Comparison of ENCODE assay signal across 13 cellular contexts in genomic region chr14:63923422-63923752, GRCh38.
DNase-seq lines count a peak whose midpoint lies in the region; ATAC-seq and TF ChIP-seq lines count a peak whose summit lies in the region.
"Had no signal": no experiment of that assay in that cellular context is flagged by ENCODE, and none has a peak within 500 bp of the region (broad histone marks: within the 10 kb centered on the region; RNA-seq: fewer than 3 reads in every experiment).

No MANE protein-coding gene starts in this region.

- no peak overlapping the region for H3K9ac ChIP-seq in smooth muscle cell (ENCODE audit: low read depth)

- H3K4me2 ChIP-seq in hepatocyte (peak overlapping the region; percentile 10), smooth muscle cell (no peak overlapping the region)

- intact Hi-C loops in CD8-positive, alpha-beta T cell (cut with DNase I, micrococcal nuclease) = no loop called here
- intact Hi-C loops in activated CD4-positive, alpha-beta T cell treated with anti-CD3 and anti-CD28 coated beads for 36 hours (cut with DNase I, micrococcal nuclease) = no loop called here

- no peak for DNase-seq in CD8-positive, alpha-beta T cell
- no peak for DNase-seq in RWPE2 (ENCODE audit: low spot score)
- DNase-seq in hepatocyte (ENCODE audit: low spot score) = no peak
- DNase-seq in smooth muscle cell (lab: John Stamatoyannopoulos, UW; ENCODE audit: unreplicated experiment) = no peak
- DNase-seq in GM03348 (ENCODE audit: low spot score) = no peak
- no peak for DNase-seq in iPS-NIHi7 (ENCODE audit: extremely low spot score)
- no peak for DNase-seq in occipital lobe (lab: John Stamatoyannopoulos, UW)
- DNase-seq in activated CD4-positive, alpha-beta T cell treated with anti-CD3 and anti-CD28 coated beads for 36 hours = no peak
- DNase-seq: activated CD4-positive, alpha-beta T cell treated with anti-CD3 and anti-CD28 coated beads for 4 hours; activated effector memory CD4-positive, alpha-beta T cell treated with anti-CD3 and anti-CD28 coated beads, Interleukin-2, amount 50 U/mL, for 16 hours; HFFc6; NCI-H1694; posterior cingulate gyrus had no signal

- H3K27me3 Mint-ChIP-seq in CD8-positive, alpha-beta T cell (ENCODE audit: low read depth) = no peaks in the 10 kb centered on the region
- H3K27me3 Mint-ChIP-seq in activated CD4-positive, alpha-beta T cell treated with anti-CD3 and anti-CD28 coated beads for 36 hours = no peaks in the 10 kb centered on the region

- no peak for ATAC-seq in CD8-positive, alpha-beta T cell
- peak; percentile 9; the same call in 1 of the 3 replicates for ATAC-seq in RWPE2 (ENCODE audit: low read depth)
- ATAC-seq in activated CD4-positive, alpha-beta T cell treated with anti-CD3 and anti-CD28 coated beads for 36 hours = no peak

- H3K4me3 Mint-ChIP-seq in CD8-positive, alpha-beta T cell = no peak overlapping the region
- no peak overlapping the region for H3K4me3 Mint-ChIP-seq in activated CD4-positive, alpha-beta T cell treated with anti-CD3 and anti-CD28 coated beads for 36 hours
- H3K4me3 Mint-ChIP-seq: HFFc6 had no signal

- TF ChIP-seq CTCF in CD8-positive, alpha-beta T cell (IDR thresholded peaks at IDR 0.05) = no peak
- TF ChIP-seq CTCF in RWPE2 (IDR thresholded peaks at IDR 0.05; ENCODE audit: poor library complexity, severe bottlenecking) (no peak), hepatocyte (IDR thresholded peaks at IDR 0.05; ENCODE audit: poor library complexity) (no peak), smooth muscle cell (IDR thresholded peaks at IDR 0.05; ENCODE audit: borderline replicate concordance, insufficient read depth, poor library complexity, severe bottlenecking) (no peak)

- H2AFZ ChIP-seq in hepatocyte (no peak overlapping the region), smooth muscle cell (ENCODE audit: low read depth) (no peak overlapping the region)

- H3K79me2 ChIP-seq in hepatocyte = peaks cover 4% of the 10 kb centered on the region
- no peaks in the 10 kb centered on the region for H3K79me2 ChIP-seq in smooth muscle cell (ENCODE audit: low read depth)

- no peak overlapping the region for H3K27ac ChIP-seq in CD8-positive, alpha-beta T cell (ENCODE audit: low read depth, low read length)
- H3K27ac ChIP-seq in RWPE2 (ENCODE audit: poor library complexity, severe bottlenecking) (peak overlapping the region; percentile 81), hepatocyte (peak overlapping the region; percentile 82), smooth muscle cell (ENCODE audit: low read depth) (peak overlapping the region; percentile 24)

- H3K9me3 Mint-ChIP-seq in CD8-positive, alpha-beta T cell = no peaks in the 10 kb centered on the region
- no peaks in the 10 kb centered on the region for H3K9me3 Mint-ChIP-seq in activated CD4-positive, alpha-beta T cell treated with anti-CD3 and anti-CD28 coated beads for 36 hours (ENCODE audit: low read depth)
- H3K9me3 Mint-ChIP-seq: HFFc6 had no signal

- no peaks in the 10 kb centered on the region for H3K4me1 ChIP-seq in CD8-positive, alpha-beta T cell (ENCODE audit: insufficient read depth, low read length)
- H3K4me1 ChIP-seq in RWPE2 (ENCODE audit: insufficient read depth, poor library complexity, severe bottlenecking) (peaks cover 17% of the 10 kb centered on the region), hepatocyte (ENCODE audit: insufficient read depth) (no peaks in the 10 kb centered on the region), smooth muscle cell (ENCODE audit: low read depth) (no peaks in the 10 kb centered on the region)

- POLR2A ChIA-PET in CD8-positive, alpha-beta T cell (lab: Charles Lee) = interaction anchor here (1.2 kb wide), 2 partner anchors 9 to 17 kb away, joined by 3 to 5 read pairs; no protein-coding TSS in a partner anchor
- POLR2A ChIA-PET in activated CD4-positive, alpha-beta T cell treated with anti-CD3 and anti-CD28 coated beads for 36 hours (lab: Charles Lee) = interaction anchor here (0.6 kb wide), 1 partner anchor 15 kb away, joined by 3 read pairs; no protein-coding TSS in a partner anchor

- H3K4me1 Mint-ChIP-seq in CD8-positive, alpha-beta T cell (ENCODE audit: low read depth) = peaks cover 8% of the 10 kb centered on the region
- H3K4me1 Mint-ChIP-seq in activated CD4-positive, alpha-beta T cell treated with anti-CD3 and anti-CD28 coated beads for 36 hours = peaks cover 6% of the 10 kb centered on the region

- no peaks in the 10 kb centered on the region for H3K9me2 ChIP-seq in hepatocyte (replicated peaks; ENCODE audit: insufficient read depth)

- H3K27me3 ChIP-seq in CD8-positive, alpha-beta T cell (ENCODE audit: insufficient read depth, low read length) = no peaks in the 10 kb centered on the region
- no peaks in the 10 kb centered on the region for H3K27me3 ChIP-seq in RWPE2 (ENCODE audit: insufficient read depth, poor library complexity, severe bottlenecking)
- no peaks in the 10 kb centered on the region for H3K27me3 ChIP-seq in hepatocyte
- no peaks in the 10 kb centered on the region for H3K27me3 ChIP-seq in smooth muscle cell (ENCODE audit: low read depth)

- H3F3A ChIP-seq in smooth muscle cell (ENCODE audit: low read depth) = no peaks in the 10 kb centered on the region

- H4K20me1 ChIP-seq in hepatocyte (ENCODE audit: insufficient read depth, poor library complexity, severe bottlenecking) = no peaks in the 10 kb centered on the region
- H4K20me1 ChIP-seq in smooth muscle cell (ENCODE audit: low read depth) = no peaks in the 10 kb centered on the region

- H3K27ac Mint-ChIP-seq in CD8-positive, alpha-beta T cell = peak overlapping the region; percentile 10
- H3K27ac Mint-ChIP-seq in activated CD4-positive, alpha-beta T cell treated with anti-CD3 and anti-CD28 coated beads for 36 hours = no peak overlapping the region
- H3K27ac Mint-ChIP-seq: HFFc6 had no signal

- H3K9me3 ChIP-seq in CD8-positive, alpha-beta T cell (ENCODE audit: low read length) = no peaks in the 10 kb centered on the region
- H3K9me3 ChIP-seq in RWPE2 (ENCODE audit: severe bottlenecking) = no peaks in the 10 kb centered on the region
- H3K9me3 ChIP-seq in hepatocyte (ENCODE audit: low read depth) = no peaks in the 10 kb centered on the region
- H3K9me3 ChIP-seq in smooth muscle cell (replicated peaks; ENCODE audit: low read depth) = no peaks in the 10 kb centered on the region

- CTCF ChIA-PET in CD8-positive, alpha-beta T cell (lab: Charles Lee) = interaction anchor here (0.6 kb wide), 1 partner anchor 10 kb away, joined by 3 read pairs; no protein-coding TSS in a partner anchor
- CTCF ChIA-PET in activated CD4-positive, alpha-beta T cell treated with anti-CD3 and anti-CD28 coated beads for 36 hours (lab: Charles Lee) = no interaction called here

- H3K36me3 Mint-ChIP-seq in CD8-positive, alpha-beta T cell = peaks cover 36% of the 10 kb centered on the region
- peaks cover 16% of the 10 kb centered on the region for H3K36me3 Mint-ChIP-seq in activated CD4-positive, alpha-beta T cell treated with anti-CD3 and anti-CD28 coated beads for 36 hours (ENCODE audit: low read depth)

- H3K4me3 ChIP-seq in CD8-positive, alpha-beta T cell (ENCODE audit: low read depth, low read length) = no peak overlapping the region
- H3K4me3 ChIP-seq in RWPE2 (ENCODE audit: severe bottlenecking) = no peak overlapping the region
- H3K4me3 ChIP-seq in hepatocyte = no peak overlapping the region
- H3K4me3 ChIP-seq in smooth muscle cell = no peak overlapping the region

- H3K36me3 ChIP-seq in CD8-positive, alpha-beta T cell (ENCODE audit: insufficient read depth, low read length) = peaks cover 8% of the 10 kb centered on the region
- H3K36me3 ChIP-seq in RWPE2 (ENCODE audit: low read depth) = no peaks in the 10 kb centered on the region
- no peaks in the 10 kb centered on the region for H3K36me3 ChIP-seq in hepatocyte (replicated peaks; ENCODE audit: insufficient read depth, low read depth)
- no peaks in the 10 kb centered on the region for H3K36me3 ChIP-seq in smooth muscle cell (ENCODE audit: low read depth)
